In genomic region chr5:145800181-145800580, GRCh38 we compare ENCODE assay signal across 21 cellular contexts.
"Had no signal": no experiment of that assay in that cellular context is flagged by ENCODE, and none has a peak within 500 bp of the region (broad histone marks: within the 10 kb centered on the region; RNA-seq: fewer than 3 reads in every experiment).

No MANE protein-coding gene starts in this region.

- H3K27ac ChIP-seq: coronary artery, gastrocnemius medialis, lower lobe of right lung, neural progenitor cell, parathyroid adenoma, right atrium auricular region, sigmoid colon, stomach, testis, tibial artery had no signal

- H3K9ac ChIP-seq: neural progenitor cell, parathyroid adenoma had no signal

- H3K27me3 ChIP-seq: gastrocnemius medialis, neural progenitor cell, right atrium auricular region, sigmoid colon, stomach, testis, tibial artery had no signal

- H3K4me1 ChIP-seq: gastrocnemius medialis, lower lobe of right lung, parathyroid adenoma, right atrium auricular region, sigmoid colon, stomach, testis, tibial artery had no signal

- H3K4me3 ChIP-seq: coronary artery, gastrocnemius medialis, lower lobe of right lung, neural progenitor cell, right atrium auricular region, sigmoid colon, stomach, testis, tibial artery had no signal

- H3K9me3 ChIP-seq: gastrocnemius medialis, lower lobe of right lung, right atrium auricular region, sigmoid colon, stomach, testis, tibial artery had no signal

- DNase-seq: effector memory CD8-positive, alpha-beta T cell; foreskin fibroblast; gastrocnemius medialis; head of caudate nucleus; left ventricle myocardium superior; lower lobe of right lung; naive B cell; sigmoid colon; stimulated activated CD4-positive, alpha-beta T cell treated with anti-CD3 and anti-CD28 coated beads, Interleukin-2, amount 100 ng/mL, for 24 hours; stimulated activated CD4-positive, alpha-beta T cell treated with anti-CD3 and anti-CD28 coated beads, Interleukin-4, amount 100 ng/mL, for 24 hours; stimulated activated naive CD4-positive, alpha-beta T cell treated with Interleukin-2 at 50 U/mL for 16 hours; stomach; substantia nigra; testis; tibial artery had no signal

- H3K36me3 ChIP-seq: gastrocnemius medialis, lower lobe of right lung, neural progenitor cell had no signal

- ATAC-seq: effector memory CD8-positive, alpha-beta T cell; gastrocnemius medialis; left ventricle myocardium superior; lower lobe of right lung; natural killer cell treated with Interleukin-12 subunit alpha and Interleukin-12 subunit beta and Interleukin-15 and Interleukin-18, amount 100 ng/mL, for 72 hours; stimulated activated effector memory CD8-positive, alpha-beta T cell treated with anti-CD3 and anti-CD28 coated beads, Interleukin-12 subunit alpha, Interleukin-12 subunit beta, amount 100 ng/mL, for 72 hours had no signal
